In genomic region chr2:64526034-64526433, GRCh38 we compare ENCODE assay signal across 9 cellular contexts. TPM values are rescaled to one million over a fixed set of nuclear protein-coding genes. Genes with fewer than 3 reads are reported as not detected.
DNase-seq lines count a peak whose midpoint lies in the region; ATAC-seq, FAIRE-seq and TF ChIP-seq lines count a peak whose summit lies in the region.
"Had no signal": no experiment of that assay in that cellular context is flagged by ENCODE, and none has a peak within 500 bp of the region (broad histone marks: within the 10 kb centered on the region; RNA-seq: fewer than 3 reads in every experiment).

No MANE protein-coding gene starts in this region.

- 64% methylated on average over 3 of the region's 3 CpGs for WGBS in K562 (ENCODE audit: insufficient coverage, low coverage, missing lambda C conversion rate)

- 0 out of 2 replicates have a peak overlapping the region, but pooled peaks have one; percentile 85 for H3K4me3 ChIP-seq in K562

- H3K4me1 ChIP-seq in K562 (replicated peaks in 1 of 2; ENCODE audit: control insufficient read depth in 2 of 2, insufficient read depth in 2 of 2, low read length in 2 of 2) = peaks cover 0 to 5% of the 10 kb centered on the region in 2 experiments; a peak in 1 of 5 replicates

- H3K79me2 ChIP-seq in K562 (ENCODE audit: control insufficient read depth, insufficient read depth, low read length) = peaks cover 61% of the 10 kb centered on the region

- no peaks in the 10 kb centered on the region; the same call in 1 of the 2 replicates for H4K20me1 ChIP-seq in K562 (replicated peaks; ENCODE audit: control insufficient read depth, insufficient read depth, low read length)

- no peaks in the 10 kb centered on the region for H3K27me3 ChIP-seq in CD4-positive, alpha-beta T cell (ENCODE audit: control insufficient read depth, insufficient read depth, low read length)
- no peaks in the 10 kb centered on the region; a peak in 1 of 5 replicates for H3K27me3 ChIP-seq in K562 (ENCODE audit: control insufficient read depth in 2 of 2, insufficient read depth in 2 of 2, low read length in 2 of 2)

- TF ChIP-seq CTCF in CD4-positive, alpha-beta T cell (IDR thresholded peaks at IDR 0.05) = no peak
- TF ChIP-seq CTCF in HFFc6 (IDR thresholded peaks at IDR 0.05) = no peak
- no peak for TF ChIP-seq CTCF in K562 (IDR thresholded peaks at IDR 0.05 in 2 of 3, conservative IDR thresholded peaks at IDR 0.05 in 1 of 3; ENCODE audit: insufficient read depth in 2 of 3, low read depth in 1 of 3, low read length in 3 of 3)
- no peak for TF ChIP-seq CTCF in natural killer cell (IDR thresholded peaks at IDR 0.05)

- H3K9me3 Mint-ChIP-seq in CD4-positive, alpha-beta T cell = no peaks in the 10 kb centered on the region
- H3K9me3 Mint-ChIP-seq in HFFc6 (no peaks in the 10 kb centered on the region), natural killer cell (no peaks in the 10 kb centered on the region)

- H3K4me2 ChIP-seq in K562 (ENCODE audit: insufficient read depth, low read length) = no peak overlapping the region

- TF ChIP-seq POLR2A in K562 (conservative IDR thresholded peaks at IDR 0.05) = no peak

- H3K36me3 Mint-ChIP-seq in CD4-positive, alpha-beta T cell (ENCODE audit: low read depth) = peaks cover 20% of the 10 kb centered on the region
- H3K36me3 Mint-ChIP-seq in HFFc6 (ENCODE audit: low read depth) = peaks cover 8% of the 10 kb centered on the region; the same call in 1 of the 2 replicates
- H3K36me3 Mint-ChIP-seq in natural killer cell = no peaks in the 10 kb centered on the region

- no peak for TF ChIP-seq RAD21 in K562 (CRISPR knock-in tag; conservative IDR thresholded peaks at IDR 0.05 in 1 of 2, IDR thresholded peaks at IDR 0.05 in 1 of 2)

- H3K9ac ChIP-seq in K562 (ENCODE audit: insufficient read depth in 1 of 2, low read depth in 2 of 2, low read length in 2 of 2) = peak overlapping the region in 1 of 2 experiments; percentile 77; a peak in 2 of 4 replicates

- POLR2A ChIA-PET in CD4-positive, alpha-beta T cell (lab: Charles Lee) = no interaction called here
- POLR2A ChIA-PET in K562 (lab: Yijun Ruan, JAX) = no interaction called here

- FAIRE-seq in K562 (lab: Jason Lieb, UNC) = no peak
- FAIRE-seq: colon had no signal

- no TSS peak for BruUV-seq in K562 (replicated peaks; lab: Mats Ljungman, UMichigan)

- no peak for ATAC-seq in CD4-positive, alpha-beta T cell (ENCODE audit: poor library complexity)
- ATAC-seq in K562 = no peak
- no peak for ATAC-seq in natural killer cell
- no peak for ATAC-seq in HG03469 (IDR thresholded peaks at IDR 0.05; ENCODE audit: unreplicated experiment)

- H3K27me3 Mint-ChIP-seq in CD4-positive, alpha-beta T cell = no peaks in the 10 kb centered on the region
- H3K27me3 Mint-ChIP-seq in HFFc6 (ENCODE audit: insufficient read depth) = peaks cover 4% of the 10 kb centered on the region
- H3K27me3 Mint-ChIP-seq in natural killer cell (ENCODE audit: low read depth in 2 of 2) = no peaks in the 10 kb centered on the region

- H2AFZ ChIP-seq in K562 (ENCODE audit: low read depth, low read length) = no peak overlapping the region

- no peaks in the 10 kb centered on the region for H3K9me1 ChIP-seq in K562 (ENCODE audit: control insufficient read depth, insufficient read depth, low read length)

- H3K27ac ChIP-seq in CD4-positive, alpha-beta T cell (ENCODE audit: low read depth, low read length) = no peak overlapping the region
- no peak overlapping the region; the same call in 2 of the 3 replicates for H3K27ac ChIP-seq in K562 (ENCODE audit: extremely low read depth, low read depth, low read length)

- H3K36me3 ChIP-seq in K562 (ENCODE audit: control insufficient read depth, insufficient read depth, low read length) = peaks cover 2% of the 10 kb centered on the region; the same call in 1 of the 3 replicates

- no peaks in the 10 kb centered on the region for H3K9me3 ChIP-seq in CD4-positive, alpha-beta T cell (ENCODE audit: control insufficient read depth, low read length)
- H3K9me3 ChIP-seq in K562 (replicated peaks; ENCODE audit: control insufficient read depth, insufficient read depth, low read depth, low read length) = no peaks in the 10 kb centered on the region

- H3K4me1 Mint-ChIP-seq in CD4-positive, alpha-beta T cell (ENCODE audit: low read depth) = peaks cover 61% of the 10 kb centered on the region
- H3K4me1 Mint-ChIP-seq in HFFc6 (ENCODE audit: low read depth) (peaks cover 36% of the 10 kb centered on the region), natural killer cell (peaks cover 33 to 47% of the 10 kb centered on the region in 2 donors)

- H3K27ac Mint-ChIP-seq in CD4-positive, alpha-beta T cell = peak overlapping the region; percentile 99
- H3K27ac Mint-ChIP-seq in HFFc6 (no peak overlapping the region; the same call in 1 of the 2 replicates), natural killer cell (peak overlapping the region; percentile 96 to 98)

- TF ChIP-seq EP300 in K562 (IDR thresholded peaks at IDR 0.05; ENCODE audit: low read length) = no peak

- in situ Hi-C loops in K562 (cut with MboI) = no loop called here

- intact Hi-C loops in CD4-positive, alpha-beta T cell (cut with DNase I, micrococcal nuclease) = loop anchor here (5.0 to 10.0 kb wide), 5 partner anchors 381 to 939 kb away; partner anchors contain the start of genes PELI1 (in 2 of the 2), ACTR2 (in 1 of the 2), MDH1 (in 1 of the 2) and RAB1A (in 1 of the 2)
- intact Hi-C loops in K562 (cut with micrococcal nuclease) (no loop called here), natural killer cell (cut with micrococcal nuclease) (loop anchor here (10.0 kb wide), 1 partner anchor 519 kb away; no protein-coding TSS in a partner anchor)

- no peak for DNase-seq in CD4-positive, alpha-beta T cell
- DNase-seq in HFFc6 = no peak
- DNase-seq in K562 (ENCODE audit: extremely low read depth in 1 of 4, low spot score in 3 of 4) = no peak
- DNase-seq in natural killer cell = no peak
- no peak for DNase-seq in hypothalamus (lab: John Stamatoyannopoulos, UW)
- DNase-seq in activated gamma-delta T cell treated with Interleukin-2 at 50 U/mL for 16 hours = no peak
- DNase-seq in DMS153 treated with DMSO at 0.1 percent for 48 hours (lab: John Stamatoyannopoulos, UW; ENCODE audit: unreplicated experiment) = no peak

- H3K4me3 Mint-ChIP-seq in CD4-positive, alpha-beta T cell = peak overlapping the region; percentile 99
- H3K4me3 Mint-ChIP-seq in HFFc6 = peak overlapping the region; percentile 100
- H3K4me3 Mint-ChIP-seq in natural killer cell = peak overlapping the region; percentile 68

- CTCF ChIA-PET in CD4-positive, alpha-beta T cell (lab: Charles Lee) = no interaction called here
- CTCF ChIA-PET in K562 (lab: Yijun Ruan, JAX; ENCODE audit: low intra/inter-chr PET ratio) = no interaction called here

RNA-seq across cellular contexts. Expression of gene AFTPH, which starts 1.9 kb away (rescaled TPM):
- total RNA-seq in CD4-positive, alpha-beta T cell = 10 to 100 TPM; 24.2 to 24.3 TPM
- total RNA-seq in HFFc6 (2021; fragmentation: NEBNext Ultra II Directional; extraction: Animal tissue kit (Norgen Biotek cat#: 25700)) = 10 to 100 TPM; 17.2 to 25.3 (median 19.3) TPM
- 12.6 and 37.3 TPM in 2 replicates for total RNA-seq in K562 (2011; cell fraction: chromatin; rRNA removed; ENCODE audit: low replicate concordance)
- total RNA-seq in K562 (2011; cell fraction: nucleolus; rRNA removed) = 6.3 and 9.9 TPM in 2 replicates
- total RNA-seq in K562 (2011; cell fraction: nucleoplasm; rRNA removed) = 12.0 and 18.2 TPM in 2 replicates
- total RNA-seq in K562 (2014; rRNA removed) (10.8 and 12.9 TPM in 2 replicates), K562 (2014; rRNA removed; fragmentation: Illumina TruSeq; extraction: Trizol) (21.2 and 24.9 TPM in 2 replicates), K562 (2015; rRNA removed; fragmentation: Illumina TruSeq; extraction: Trizol) (23.3 and 26.2 TPM in 2 replicates), K562 (2021) (13.6 and 13.8 TPM in 2 replicates), natural killer cell (10 to 100 TPM; 28.9 to 39.6 (median 39.5) TPM)
- polyA plus RNA-seq in K562 (2011; rRNA removed) (17.8 and 21.5 TPM in 2 replicates), K562 (2014; fragmentation: Illumina TruSeq; extraction: Trizol) (15.5 and 18.3 TPM in 2 replicates), K562 (2014; fragmentation: Nextera tagmentation; extraction: Ambion mirVana) (1 to 10 TPM; 8.0 to 9.3 TPM), K562 (2014; rRNA removed) (12.2 and 12.6 TPM in 2 replicates)
- 6.8 and 10.1 TPM in 2 replicates for polyA plus RNA-seq in K562 (2011; cell fraction: cytosol; rRNA removed)
- 9.6 and 13.3 TPM in 2 replicates for polyA plus RNA-seq in K562 (2011; cell fraction: nucleus; rRNA removed)
- 13.9 and 14.1 TPM in 2 replicates for polyA plus RNA-seq in K562 (2012)
- 31.0 and 36.1 TPM in 2 replicates for polyA minus RNA-seq in K562 (2011; rRNA and poly(A)+ RNA removed)
- 11.6 and 12.5 TPM in 2 replicates for polyA minus RNA-seq in K562 (2011; cell fraction: cytosol; rRNA and poly(A)+ RNA removed)
- polyA minus RNA-seq in K562 (2011; cell fraction: nucleus; rRNA and poly(A)+ RNA removed) = 11.3 and 21.7 TPM in 2 replicates
